8 cellular contexts compared by ENCODE assay signal in genomic region chr12:92363295-92364146, GRCh38.
A peak's percentile ranks its signal among the peaks of the same experiment; 100 is the strongest.
DNase-seq lines count a peak whose midpoint lies in the region; ATAC-seq and TF ChIP-seq lines count a peak whose summit lies in the region.

No MANE protein-coding gene starts in this region.

- H3K9me3 ChIP-seq in neural progenitor cell (ENCODE audit: low read depth): no peaks in the 10 kb centered on the region

- H3K4me2 ChIP-seq in neural progenitor cell: peak overlapping the region; percentile 37

- POLR2A ChIA-PET in activated CD4-positive, alpha-beta T cell treated with anti-CD3 and anti-CD28 coated beads for 36 hours (lab: Charles Lee): interaction anchor here (0.7 to 1.8 kb wide), 3 partner anchors 35 to 218 kb away, joined by 3 to 6 read pairs (median 5); partner anchors contain the start of gene BTG1

- TF ChIP-seq CTCF in endothelial cell (IDR thresholded peaks at IDR 0.05; ENCODE audit: unreplicated experiment): no peak
- no peak for TF ChIP-seq CTCF in neural progenitor cell (IDR thresholded peaks at IDR 0.05)

- H2AFZ ChIP-seq in neural progenitor cell (replicated peaks): peak overlapping the region; percentile 67

- peaks cover 6% of the 10 kb centered on the region for H3F3A ChIP-seq in neural progenitor cell (ENCODE audit: low read depth)

- H3K4me1 ChIP-seq in neural progenitor cell: peaks cover 20% of the 10 kb centered on the region

- H3K27me3 ChIP-seq in neural progenitor cell: no peaks in the 10 kb centered on the region

- peak overlapping the region; percentile 81 for H3K27ac Mint-ChIP-seq in activated CD4-positive, alpha-beta T cell treated with anti-CD3 and anti-CD28 coated beads for 36 hours
- H3K27ac Mint-ChIP-seq in endothelial cell (ENCODE audit: unreplicated experiment): peak overlapping the region; percentile 75
- H3K27ac Mint-ChIP-seq in neural progenitor cell: peak overlapping the region; percentile 87

- no peaks in the 10 kb centered on the region for H3K27me3 Mint-ChIP-seq in activated CD4-positive, alpha-beta T cell treated with anti-CD3 and anti-CD28 coated beads for 36 hours
- H3K27me3 Mint-ChIP-seq in endothelial cell (ENCODE audit: unreplicated experiment): no peaks in the 10 kb centered on the region
- H3K27me3 Mint-ChIP-seq in neural progenitor cell (ENCODE audit: insufficient read depth, low read depth): peaks cover 7% of the 10 kb centered on the region

- H3K27ac ChIP-seq in neural progenitor cell: no peak overlapping the region

- H3K36me3 ChIP-seq in neural progenitor cell: no peaks in the 10 kb centered on the region

- H4K20me1 ChIP-seq in neural progenitor cell (ENCODE audit: low read depth): no peaks in the 10 kb centered on the region

- H3K4me3 Mint-ChIP-seq in activated CD4-positive, alpha-beta T cell treated with anti-CD3 and anti-CD28 coated beads for 36 hours: peak overlapping the region; percentile 62
- H3K4me3 Mint-ChIP-seq in endothelial cell (ENCODE audit: unreplicated experiment) (no peak overlapping the region), neural progenitor cell (no peak overlapping the region)

- peak; percentile 63 for DNase-seq in COLO829 (ENCODE audit: low spot score)
- peak; percentile 52 for DNase-seq in activated CD4-positive, alpha-beta T cell treated with anti-CD3 and anti-CD28 coated beads for 36 hours
- no peak for DNase-seq in endothelial cell (ENCODE audit: low spot score)
- no peak for DNase-seq in neural progenitor cell (ENCODE audit: low spot score)
- no peak for DNase-seq in NCI-H526 treated with DMSO at 0.1 percent for 48 hours (lab: John Stamatoyannopoulos, UW)
- no peak for DNase-seq in NCI-H2029 (lab: John Stamatoyannopoulos, UW)

- H3K4me3 ChIP-seq in neural progenitor cell: no peak overlapping the region

- peak; percentile 67 for ATAC-seq in GM19452 (IDR thresholded peaks at IDR 0.05; ENCODE audit: unreplicated experiment)
- ATAC-seq in HG03521 (IDR thresholded peaks at IDR 0.05; ENCODE audit: unreplicated experiment): peak; percentile 66
- ATAC-seq in activated CD4-positive, alpha-beta T cell treated with anti-CD3 and anti-CD28 coated beads for 36 hours: peak; percentile 57

- no peaks in the 10 kb centered on the region for H3K79me2 ChIP-seq in neural progenitor cell (ENCODE audit: low read depth)

- no peak overlapping the region for H3K9ac ChIP-seq in neural progenitor cell

- CTCF ChIA-PET in activated CD4-positive, alpha-beta T cell treated with anti-CD3 and anti-CD28 coated beads for 36 hours (lab: Charles Lee): interaction anchor here (0.5 to 1.8 kb wide), 10 partner anchors 9 to 349 kb away, joined by 3 to 11 read pairs (median 4); partner anchors contain the start of gene BTG1

- intact Hi-C loops in activated CD4-positive, alpha-beta T cell treated with anti-CD3 and anti-CD28 coated beads for 36 hours (cut with DNase I, micrococcal nuclease): loop anchor here in 1 of 2 experiments (1.0 kb wide), 1 partner anchor 42 kb away; no protein-coding TSS in a partner anchor

- H3K9me3 Mint-ChIP-seq in activated CD4-positive, alpha-beta T cell treated with anti-CD3 and anti-CD28 coated beads for 36 hours (ENCODE audit: low read depth): peaks cover 25% of the 10 kb centered on the region
- H3K9me3 Mint-ChIP-seq in endothelial cell (ENCODE audit: unreplicated experiment) (no peaks in the 10 kb centered on the region), neural progenitor cell (no peaks in the 10 kb centered on the region)

- peaks cover 29% of the 10 kb centered on the region for H3K36me3 Mint-ChIP-seq in activated CD4-positive, alpha-beta T cell treated with anti-CD3 and anti-CD28 coated beads for 36 hours (ENCODE audit: low read depth)
- H3K36me3 Mint-ChIP-seq in endothelial cell (ENCODE audit: low read depth, unreplicated experiment) (no peaks in the 10 kb centered on the region), neural progenitor cell (no peaks in the 10 kb centered on the region)

- H3K4me1 Mint-ChIP-seq in activated CD4-positive, alpha-beta T cell treated with anti-CD3 and anti-CD28 coated beads for 36 hours: peaks cover 62% of the 10 kb centered on the region
- H3K4me1 Mint-ChIP-seq in endothelial cell (ENCODE audit: unreplicated experiment): peaks cover 10% of the 10 kb centered on the region
- H3K4me1 Mint-ChIP-seq in neural progenitor cell: peaks cover 25% of the 10 kb centered on the region

Comparison
In these comparisons a context has a peak if more than half of its experiments do, and no peak if none do; other contexts are left out.
1. DNase-seq: peak in COLO829 (single experiment) and activated CD4-positive, alpha-beta T cell treated with anti-CD3 and anti-CD28 coated beads for 36 hours (single experiment); none in endothelial cell (single experiment), neural progenitor cell (single experiment), NCI-H526 treated with DMSO at 0.1 percent for 48 hours (single experiment) and NCI-H2029 (single experiment).
2. Peak in every context shown above with its lines, with median percentiles within 50 percentile points of each other: ATAC-seq and H3K27ac Mint-ChIP-seq.